10 cellular contexts compared by ENCODE assay signal in genomic region chr9:134054891-134055811, GRCh38. TPM values are rescaled to one million over a fixed set of nuclear protein-coding genes. Genes with fewer than 3 reads are reported as not detected.
A peak's percentile ranks its signal among the peaks of the same experiment; 100 is the strongest.
DNase-seq lines count a peak whose midpoint lies in the region; ATAC-seq, FAIRE-seq and TF ChIP-seq lines count a peak whose summit lies in the region.
"Had no signal": no experiment of that assay in that cellular context is flagged by ENCODE, and none has a peak within 500 bp of the region (broad histone marks: within the 10 kb centered on the region; RNA-seq: fewer than 3 reads in every experiment).

No MANE protein-coding gene starts in this region.

- peaks cover 79% of the 10 kb centered on the region for H4K20me1 ChIP-seq in hepatocyte (ENCODE audit: insufficient read depth, poor library complexity, severe bottlenecking)

- H3K4me1 ChIP-seq in ascending aorta (peaks cover 8 to 23% of the 10 kb centered on the region in 2 donors), hepatocyte (ENCODE audit: insufficient read depth) (peaks cover 44% of the 10 kb centered on the region), prostate gland (replicated peaks) (peaks cover 35% of the 10 kb centered on the region)

- H3K4me2 ChIP-seq in hepatocyte = peak overlapping the region; percentile 47

- no peak overlapping the region for H2AFZ ChIP-seq in hepatocyte

- H3K27me3 ChIP-seq in ascending aorta (no peaks in the 10 kb centered on the region), hepatocyte (no peaks in the 10 kb centered on the region), MG63 (no peaks in the 10 kb centered on the region), prostate gland (replicated peaks; ENCODE audit: insufficient read depth) (no peaks in the 10 kb centered on the region)

- no peak overlapping the region for H3K4me3 ChIP-seq in ascending aorta
- no peak overlapping the region for H3K4me3 ChIP-seq in hepatocyte
- H3K4me3 ChIP-seq in MG63 = no peak overlapping the region; the same call in 1 of the 2 replicates
- no peak overlapping the region for H3K4me3 ChIP-seq in prostate gland

- TF ChIP-seq POLR2A in GM12891 (IDR thresholded peaks at IDR 0.05; ENCODE audit: low read depth, low read length) (no peak), prostate gland (IDR thresholded peaks at IDR 0.05) (no peak)

- no peaks in the 10 kb centered on the region for H3K9me2 ChIP-seq in hepatocyte (replicated peaks; ENCODE audit: insufficient read depth)

- ATAC-seq in sciatic nerve = no peak
- no peak for ATAC-seq in GM21825 (IDR thresholded peaks at IDR 0.05; ENCODE audit: unreplicated experiment)
- no peak for ATAC-seq in GM19395 (IDR thresholded peaks at IDR 0.05; ENCODE audit: unreplicated experiment)

- DNase-seq in GM12891 (ENCODE audit: insufficient read length, low spot score) = peak; percentile 9
- DNase-seq in ascending aorta (ENCODE audit: low spot score in 2 of 2) = peak; percentile 3 to 60
- DNase-seq in hepatocyte (ENCODE audit: low spot score) = no peak
- DNase-seq in sciatic nerve (ENCODE audit: low spot score) = peak; percentile 55
- DNase-seq in MG63 = no peak
- no peak for DNase-seq in prostate gland (ENCODE audit: low spot score)
- DNase-seq: CD4-positive, alpha-beta T cell; MV-4-11 had no signal

- no peak for FAIRE-seq in GM12891 (lab: Jason Lieb, UNC)

- no peak overlapping the region for H3K27ac ChIP-seq in ascending aorta
- H3K27ac ChIP-seq in hepatocyte = no peak overlapping the region
- H3K27ac ChIP-seq in prostate gland = no peak overlapping the region

- H3K36me3 ChIP-seq in ascending aorta (peaks cover 21 to 36% of the 10 kb centered on the region in 2 donors), hepatocyte (replicated peaks; ENCODE audit: insufficient read depth, low read depth) (no peaks in the 10 kb centered on the region), MG63 (peaks cover 22% of the 10 kb centered on the region), prostate gland (peaks cover 4 to 12% of the 10 kb centered on the region in 2 donors)

- peaks cover 82% of the 10 kb centered on the region for H3K79me2 ChIP-seq in hepatocyte

- no peaks in the 10 kb centered on the region for H3K9me3 ChIP-seq in ascending aorta
- no peaks in the 10 kb centered on the region for H3K9me3 ChIP-seq in hepatocyte (ENCODE audit: low read depth)
- H3K9me3 ChIP-seq in MG63 = no peaks in the 10 kb centered on the region
- H3K9me3 ChIP-seq in prostate gland = no peaks in the 10 kb centered on the region

- 89% methylated on average over 28 of the region's 28 CpGs for WGBS in hepatocyte (ENCODE audit: low lambda C conversion rate, missing lambda C conversion rate)
- WGBS in prostate gland = 82% methylated on average over 22 of the region's 28 CpGs

- no peak for TF ChIP-seq CTCF in ascending aorta (IDR thresholded peaks at IDR 0.05)
- no peak for TF ChIP-seq CTCF in hepatocyte (IDR thresholded peaks at IDR 0.05; ENCODE audit: poor library complexity)
- no peak for TF ChIP-seq CTCF in prostate gland (IDR thresholded peaks at IDR 0.05)

- intact Hi-C loops in ascending aorta (cut with DNase I) (no loop called here), sciatic nerve (cut with DNase I) (no loop called here), prostate gland (cut with DNase I) (no loop called here)

TF ChIP-seq in GM12891, 5 proteins besides CTCF, POLR2A, EP300 and RAD21:
- TF ChIP-seq TAF1 (IDR thresholded peaks at IDR 0.05; ENCODE audit: low read depth, low read length) = no peak
- no peak for TF ChIP-seq PAX5 (IDR thresholded peaks at IDR 0.05; ENCODE audit: insufficient read depth, low read length, severe bottlenecking)
- TF ChIP-seq SPI1 (IDR thresholded peaks at IDR 0.05; ENCODE audit: low read depth, low read length) = no peak
- no peak for TF ChIP-seq POLR2AphosphoS5 (IDR thresholded peaks at IDR 0.05; ENCODE audit: low read depth, low read length)
- no peak for TF ChIP-seq POU2F2 (IDR thresholded peaks at IDR 0.05; ENCODE audit: low read depth, low read length)

RNA-seq across cellular contexts. Expression of gene BRD3, which starts 12.7 kb away (rescaled TPM):
- polyA plus RNA-seq in GM12891 (2012; ENCODE audit: low read depth, missing spikeins) = 6.1 TPM
- 32.0 TPM for total RNA-seq in ascending aorta
- total RNA-seq in hepatocyte = 9.0 and 14.8 TPM in 2 replicates
- 25.7 and 29.6 TPM in 2 replicates for polyA plus RNA-seq in hepatocyte
- 54.4 TPM for total RNA-seq in sciatic nerve
- total RNA-seq in MG63 (2014; rRNA removed; shearing (Covaris generic); ENCODE audit: low replicate concordance) = 3.1 and 5.0 TPM in 2 replicates
- 10 to 100 TPM; 31.8 to 44.3 TPM for total RNA-seq in prostate gland

RNA-seq across cellular contexts. Expression of gene BRD3OS, which starts 29.9 kb away (rescaled TPM):
- 6.2 TPM for polyA plus RNA-seq in GM12891 (2012; ENCODE audit: low read depth, missing spikeins)
- 15.9 TPM for total RNA-seq in ascending aorta
- total RNA-seq in hepatocyte = 13.4 and 14.9 TPM in 2 replicates
- 13.3 and 13.4 TPM in 2 replicates for polyA plus RNA-seq in hepatocyte
- 16.4 TPM for total RNA-seq in sciatic nerve
- total RNA-seq in MG63 (2014; rRNA removed; shearing (Covaris generic); ENCODE audit: low replicate concordance) = 7.8 and 18.6 TPM in 2 replicates
- 10 to 100 TPM; 16.2 to 30.1 TPM for total RNA-seq in prostate gland

Comparison
In these comparisons a context has a peak if more than half of its experiments do, and no peak if none do; other contexts are left out.
1. DNase-seq: peak in GM12891 (single experiment), ascending aorta (2 of 2) and sciatic nerve (single experiment); none in hepatocyte (single experiment), MG63 (single experiment) and prostate gland (single experiment).